1 cellular context compared by ENCODE assay signal in the genomic region with DNA sequence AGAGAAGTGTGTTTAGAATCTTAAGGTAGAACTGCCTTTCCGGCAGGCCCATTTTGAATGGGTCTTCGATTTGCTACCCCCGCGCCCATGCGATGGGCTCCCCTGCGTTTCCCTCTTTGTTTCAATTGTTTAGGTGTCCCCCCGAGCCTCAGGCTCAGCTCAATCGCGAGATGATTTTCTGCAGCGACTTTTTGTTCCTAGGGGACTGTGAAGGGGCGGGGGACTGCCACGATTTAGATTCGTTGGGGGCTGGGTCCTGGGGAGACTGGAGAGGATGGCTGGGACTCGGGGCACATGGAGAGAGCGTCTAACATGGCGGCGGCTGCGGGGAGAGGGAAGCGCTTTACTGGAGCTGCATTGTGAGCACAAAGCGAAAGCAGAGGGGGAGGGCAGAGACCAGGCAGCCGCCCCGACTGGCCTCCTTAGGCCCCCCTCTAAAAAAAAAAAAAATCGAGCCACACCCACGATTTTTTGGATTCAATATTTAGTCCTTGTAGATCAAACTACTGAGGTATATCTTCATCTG.
TF ChIP-seq lines count a peak whose summit lies in the region.

No MANE protein-coding gene starts in this region.

TF ChIP-seq in GM23338, 12 proteins besides CTCF, POLR2A, EP300 and RAD21 (continued from another document):
- TF ChIP-seq, protein P1, sequence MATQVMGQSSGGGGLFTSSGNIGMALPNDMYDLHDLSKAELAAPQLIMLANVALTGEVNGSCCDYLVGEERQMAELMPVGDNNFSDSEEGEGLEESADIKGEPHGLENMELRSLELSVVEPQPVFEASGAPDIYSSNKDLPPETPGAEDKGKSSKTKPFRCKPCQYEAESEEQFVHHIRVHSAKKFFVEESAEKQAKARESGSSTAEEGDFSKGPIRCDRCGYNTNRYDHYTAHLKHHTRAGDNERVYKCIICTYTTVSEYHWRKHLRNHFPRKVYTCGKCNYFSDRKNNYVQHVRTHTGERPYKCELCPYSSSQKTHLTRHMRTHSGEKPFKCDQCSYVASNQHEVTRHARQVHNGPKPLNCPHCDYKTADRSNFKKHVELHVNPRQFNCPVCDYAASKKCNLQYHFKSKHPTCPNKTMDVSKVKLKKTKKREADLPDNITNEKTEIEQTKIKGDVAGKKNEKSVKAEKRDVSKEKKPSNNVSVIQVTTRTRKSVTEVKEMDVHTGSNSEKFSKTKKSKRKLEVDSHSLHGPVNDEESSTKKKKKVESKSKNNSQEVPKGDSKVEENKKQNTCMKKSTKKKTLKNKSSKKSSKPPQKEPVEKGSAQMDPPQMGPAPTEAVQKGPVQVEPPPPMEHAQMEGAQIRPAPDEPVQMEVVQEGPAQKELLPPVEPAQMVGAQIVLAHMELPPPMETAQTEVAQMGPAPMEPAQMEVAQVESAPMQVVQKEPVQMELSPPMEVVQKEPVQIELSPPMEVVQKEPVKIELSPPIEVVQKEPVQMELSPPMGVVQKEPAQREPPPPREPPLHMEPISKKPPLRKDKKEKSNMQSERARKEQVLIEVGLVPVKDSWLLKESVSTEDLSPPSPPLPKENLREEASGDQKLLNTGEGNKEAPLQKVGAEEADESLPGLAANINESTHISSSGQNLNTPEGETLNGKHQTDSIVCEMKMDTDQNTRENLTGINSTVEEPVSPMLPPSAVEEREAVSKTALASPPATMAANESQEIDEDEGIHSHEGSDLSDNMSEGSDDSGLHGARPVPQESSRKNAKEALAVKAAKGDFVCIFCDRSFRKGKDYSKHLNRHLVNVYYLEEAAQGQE (IDR thresholded peaks at IDR 0.05; ENCODE audit: unreplicated experiment), result no peak
- no peak for TF ChIP-seq EZH2 (IDR thresholded peaks at IDR 0.05; ENCODE audit: low read depth, unreplicated experiment)
- no peak for TF ChIP-seq CREB1 (CRISPR knock-in tag; IDR thresholded peaks at IDR 0.05; ENCODE audit: low read depth)
- TF ChIP-seq POLR2AphosphoS5 (IDR thresholded peaks at IDR 0.05; ENCODE audit: low read depth), result no peak; the same call in 1 of the 2 replicates
